Comparison of ENCODE assay signal across 20 cellular contexts in genomic region chr19:48862827-48863226, GRCh38. TPM values are rescaled to one million over a fixed set of nuclear protein-coding genes. Genes with fewer than 3 reads are reported as not detected.
DNase-seq lines count a peak whose midpoint lies in the region; ATAC-seq, FAIRE-seq and TF ChIP-seq lines count a peak whose summit lies in the region.
"Had no signal": no experiment of that assay in that cellular context is flagged by ENCODE, and none has a peak within 500 bp of the region (broad histone marks: within the 10 kb centered on the region; RNA-seq: fewer than 3 reads in every experiment).

No MANE protein-coding gene starts in this region.

- no peak for TF ChIP-seq EP300 in GM12878 (IDR thresholded peaks at IDR 0.05; ENCODE audit: borderline replicate concordance in 1 of 2, control insufficient read depth in 1 of 2, low read depth in 2 of 2, low read length in 2 of 2)

- no peak overlapping the region for H3K9ac ChIP-seq in GM12878 (ENCODE audit: control insufficient read depth, insufficient read depth, low read length)
- no peak overlapping the region for H3K9ac ChIP-seq in neural progenitor cell

- H3K4me3 ChIP-seq in GM23338 (no peak overlapping the region), GM12878 (no peak overlapping the region), neural progenitor cell (no peak overlapping the region)
- H3K4me3 ChIP-seq: HAP-1 had no signal

- no peak for ATAC-seq in GM23338
- ATAC-seq in GM12878: no peak

- H3K4me1 ChIP-seq in GM23338 (ENCODE audit: insufficient read depth) (peaks cover 8% of the 10 kb centered on the region; the same call in 1 of the 2 replicates), GM12878 (ENCODE audit: control insufficient read depth, insufficient read depth, low read length) (peaks cover 21% of the 10 kb centered on the region), neural progenitor cell (peaks cover 14% of the 10 kb centered on the region)

- DNase-seq in NCI-H82 (lab: John Stamatoyannopoulos, UW) (peak; percentile 42), NCI-H82 treated with DMSO at 0.1 percent for 48 hours (lab: John Stamatoyannopoulos, UW; ENCODE audit: unreplicated experiment) (no peak), GM23338 (ENCODE audit: low spot score) (no peak), GM12878 (ENCODE audit: low read depth, low spot score) (no peak), neural progenitor cell (ENCODE audit: low spot score) (no peak), AG08395 (ENCODE audit: low spot score) (no peak), SHP77 treated with DMSO at 0.1 percent for 48 hours (lab: John Stamatoyannopoulos, UW) (no peak)
- no peak for DNase-seq in stimulated activated CD4-positive, alpha-beta T cell treated with anti-CD3 and anti-CD28 coated beads, Interleukin-12 subunit alpha, Interleukin-12 subunit beta, amount 100 ng/mL, for 4 hours
- DNase-seq: ACHN; AML-193; Caco-2; CD4-positive, alpha-beta T cell; GDM1; KG1 had no signal

- H3K27me3 ChIP-seq in GM23338 (ENCODE audit: insufficient read depth) (no peaks in the 10 kb centered on the region), GM12878 (replicated peaks in 1 of 2; ENCODE audit: control insufficient read depth in 2 of 2, insufficient read depth in 2 of 2, low read length in 1 of 2) (no peaks in the 10 kb centered on the region), neural progenitor cell (no peaks in the 10 kb centered on the region)

- H3K36me3 Mint-ChIP-seq in GM23338 (ENCODE audit: low read depth) (peaks cover 22% of the 10 kb centered on the region), neural progenitor cell (peaks cover 30% of the 10 kb centered on the region)

- no peak overlapping the region for H3K4me3 Mint-ChIP-seq in GM23338
- no peak overlapping the region for H3K4me3 Mint-ChIP-seq in neural progenitor cell
- H3K4me3 Mint-ChIP-seq: CD4-positive, alpha-beta T cell had no signal

- POLR2A ChIA-PET in GM12878 (lab: Charles Lee): interaction anchor here (0.7 to 1.5 kb wide), 2 partner anchors 24 to 103 kb away, joined by 4 to 7 read pairs; no protein-coding TSS in a partner anchor

- BruUV-seq in GM12878 (replicated peaks; lab: Mats Ljungman, UMichigan): no TSS peak

- TF ChIP-seq RAD21 in GM12878 (IDR thresholded peaks at IDR 0.05; ENCODE audit: insufficient read depth, low read depth, low read length): no peak

- H2AFZ ChIP-seq in GM23338: no peak overlapping the region
- peak overlapping the region; percentile 12; the same call in 1 of the 2 replicates for H2AFZ ChIP-seq in GM12878 (ENCODE audit: control insufficient read depth, low read depth, low read length)
- H2AFZ ChIP-seq in neural progenitor cell (replicated peaks): no peak overlapping the region

- no peak for TF ChIP-seq CTCF in GM23338 (conservative IDR thresholded peaks at IDR 0.05; ENCODE audit: low read depth in 2 of 2)
- TF ChIP-seq CTCF in GM12878 (IDR thresholded peaks at IDR 0.05 in 2 of 3, conservative IDR thresholded peaks at IDR 0.05 in 1 of 3; ENCODE audit: control insufficient read depth in 2 of 3, extremely low read depth in 1 of 3, insufficient read depth in 1 of 3, low read depth in 3 of 3, low read length in 3 of 3): no peak
- TF ChIP-seq CTCF in neural progenitor cell (IDR thresholded peaks at IDR 0.05): no peak

- RAD21 ChIA-PET in GM12878 (lab: Charles Lee; ENCODE audit: unreplicated experiment): interaction anchor here (1.1 kb wide), 1 partner anchor 15 kb away, joined by 3 read pairs; no protein-coding TSS in a partner anchor

- SMC1A ChIA-PET in GM12878 (lab: Charles Lee; ENCODE audit: uncharacterized antibody, unreplicated experiment): no interaction called here

- TF ChIP-seq POLR2A in GM12878 (IDR thresholded peaks at IDR 0.05; ENCODE audit: low read depth, low read length): no peak

- intact Hi-C loops in GM12878 (cut with micrococcal nuclease; ENCODE audit: unreplicated experiment): no loop called here

- no peaks in the 10 kb centered on the region for H3K9me3 Mint-ChIP-seq in GM23338
- H3K9me3 Mint-ChIP-seq in neural progenitor cell: peaks cover 3% of the 10 kb centered on the region
- H3K9me3 Mint-ChIP-seq: CD4-positive, alpha-beta T cell had no signal

- FAIRE-seq in GM12878 (lab: Jason Lieb, UNC): peak; percentile 49
- FAIRE-seq: A204.1, D721Med had no signal

- H3F3A ChIP-seq in GM23338 (replicated peaks; ENCODE audit: low read depth) (no peaks in the 10 kb centered on the region), neural progenitor cell (ENCODE audit: low read depth) (peaks cover 3% of the 10 kb centered on the region)

- WGBS in GM12878 (ENCODE audit: insufficient coverage, insufficient replicate concordance, low lambda C conversion rate, missing lambda C conversion rate): 70% methylated on average over 7 of the region's 7 CpGs

- CTCF ChIA-PET in GM12878 (lab: Yijun Ruan, JAX): interaction anchor here (0.9 kb wide), 1 partner anchor 23 kb away, joined by 3 read pairs; no protein-coding TSS in a partner anchor

- H4K20me1 ChIP-seq in GM23338 (replicated peaks; ENCODE audit: insufficient read depth) (no peaks in the 10 kb centered on the region), GM12878 (ENCODE audit: control insufficient read depth, insufficient read depth) (no peaks in the 10 kb centered on the region), neural progenitor cell (ENCODE audit: low read depth) (no peaks in the 10 kb centered on the region)

- H3K9me3 ChIP-seq in GM12878 (replicated peaks; ENCODE audit: control insufficient read depth, insufficient read depth, low read length): no peaks in the 10 kb centered on the region
- no peaks in the 10 kb centered on the region for H3K9me3 ChIP-seq in neural progenitor cell (ENCODE audit: low read depth)
- H3K9me3 ChIP-seq: Caco-2, HAP-1 had no signal

- peaks cover 17% of the 10 kb centered on the region for H3K4me1 Mint-ChIP-seq in GM23338
- H3K4me1 Mint-ChIP-seq in neural progenitor cell: peaks cover 38% of the 10 kb centered on the region

- no peak overlapping the region for H3K27ac Mint-ChIP-seq in GM23338
- H3K27ac Mint-ChIP-seq in neural progenitor cell: peak overlapping the region; percentile 19
- H3K27ac Mint-ChIP-seq: CD4-positive, alpha-beta T cell had no signal

- H3K36me3 ChIP-seq in GM23338 (ENCODE audit: insufficient read depth) (no peaks in the 10 kb centered on the region; the same call in 1 of the 2 replicates), GM12878 (ENCODE audit: control insufficient read depth in 2 of 2, insufficient read depth in 2 of 2, low read length in 1 of 2) (no peaks in the 10 kb centered on the region), neural progenitor cell (no peaks in the 10 kb centered on the region)
- H3K36me3 ChIP-seq: HAP-1 had no signal

- H3K4me2 ChIP-seq in GM23338 (no peak overlapping the region), GM12878 (ENCODE audit: control insufficient read depth, insufficient read depth) (no peak overlapping the region), neural progenitor cell (no peak overlapping the region)

- H3K27ac ChIP-seq in GM23338 (ENCODE audit: low read depth) (0 out of 2 replicates have a peak overlapping the region, but pooled peaks have one; percentile 59), GM12878 (ENCODE audit: control insufficient read depth, insufficient read depth) (no peak overlapping the region), neural progenitor cell (no peak overlapping the region)
- H3K27ac ChIP-seq: C4-2B had no signal

- H3K79me2 ChIP-seq in GM23338 (replicated peaks; ENCODE audit: insufficient read depth): no peaks in the 10 kb centered on the region
- H3K79me2 ChIP-seq in GM12878 (ENCODE audit: control insufficient read depth, insufficient read depth, low read length): no peaks in the 10 kb centered on the region
- H3K79me2 ChIP-seq in neural progenitor cell (ENCODE audit: low read depth): no peaks in the 10 kb centered on the region

- peaks cover 12% of the 10 kb centered on the region for H3K27me3 Mint-ChIP-seq in GM23338 (ENCODE audit: insufficient read depth, low read depth, poor library complexity)
- H3K27me3 Mint-ChIP-seq in neural progenitor cell (ENCODE audit: insufficient read depth, low read depth): peaks cover 5% of the 10 kb centered on the region
- H3K27me3 Mint-ChIP-seq: CD4-positive, alpha-beta T cell had no signal

- in situ Hi-C loops in GM12878 (cut with MboI): no loop called here

- no peaks in the 10 kb centered on the region for H3K9me2 ChIP-seq in GM23338 (ENCODE audit: insufficient read depth)

RNA-seq across cellular contexts. Expression of gene PLEKHA4, which starts 5.6 kb away (rescaled TPM):
- 12.3 and 15.1 TPM in 2 replicates for total RNA-seq in GM23338 (2014; rRNA removed; shearing (Covaris generic))
- 10.9 and 12.2 TPM in 2 replicates for polyA plus RNA-seq in GM23338 (2016; fragmentation: Nextera tagmentation; extraction: Ambion mirVana)
- 1.8 and 2.3 TPM in 2 replicates for total RNA-seq in GM12878 (2013; cell fraction: nucleolus; rRNA removed)
- total RNA-seq in GM12878 (2014; rRNA removed): 5.0 and 7.5 TPM in 2 replicates
- total RNA-seq in GM12878 (2014; rRNA removed; fragmentation: Illumina TruSeq; extraction: Trizol): 3.1 and 3.3 TPM in 2 replicates
- 6.5 and 7.1 TPM in 2 replicates for total RNA-seq in GM12878 (2021)
- 4.3 TPM for polyA plus RNA-seq in GM12878 (2011; ENCODE audit: low read depth)
- 1.9 and 2.3 TPM in 2 replicates for polyA plus RNA-seq in GM12878 (2011; rRNA removed)
- polyA plus RNA-seq in GM12878 (2011; cell fraction: cytosol; rRNA removed): 2.1 and 2.8 TPM in 2 replicates
- 1.7 and 3.2 TPM in 2 replicates for polyA plus RNA-seq in GM12878 (2011; cell fraction: nucleus; rRNA removed)
- polyA plus RNA-seq in GM12878 (2012): 13.4 and 14.8 TPM in 2 replicates
- polyA plus RNA-seq in GM12878 (2014; fragmentation: Illumina TruSeq; extraction: Trizol): 1.5 and 3.5 TPM in 2 replicates
- polyA plus RNA-seq in GM12878 (2014; fragmentation: Nextera tagmentation; extraction: Ambion mirVana): under 1 TPM in 1 of 2 experiments, not detected in 1; 0.13 TPM
- polyA plus RNA-seq in GM12878 (2014; rRNA removed): 5.4 and 6.4 TPM in 2 replicates
- polyA plus RNA-seq in GM12878 (2016; fragmentation: Nextera tagmentation; extraction: Ambion mirVana): 10 to 100 TPM in 1 of 2 experiments, 1 to 10 TPM in 1; 7.8 to 10.0 TPM
- polyA minus RNA-seq in GM12878 (2011; rRNA and poly(A)+ RNA removed): 0.66 and 0.82 TPM in 2 replicates
- polyA minus RNA-seq in GM12878 (2011; cell fraction: cytosol; rRNA and poly(A)+ RNA removed): 1.4 TPM in 1 of 2 replicates, not detected in the other
- polyA minus RNA-seq in GM12878 (2011; cell fraction: nucleus; rRNA and poly(A)+ RNA removed): 0.36 and 1.4 TPM in 2 replicates
- total RNA-seq in neural progenitor cell (ENCODE audit: low replicate concordance): 6.2 and 6.3 TPM in 2 replicates

RNA-seq across cellular contexts. Expression of gene PPP1R15A, which starts 9.4 kb away (rescaled TPM):
- total RNA-seq in GM23338 (2014; rRNA removed; shearing (Covaris generic)): 14.5 and 15.8 TPM in 2 replicates
- polyA plus RNA-seq in GM23338 (2016; fragmentation: Nextera tagmentation; extraction: Ambion mirVana) (14.0 and 14.4 TPM in 2 replicates), GM12878 (2011; rRNA removed) (18.6 and 19.1 TPM in 2 replicates), GM12878 (2014; fragmentation: Illumina TruSeq; extraction: Trizol) (28.0 and 29.9 TPM in 2 replicates), GM12878 (2014; fragmentation: Nextera tagmentation; extraction: Ambion mirVana) (under 1 TPM; 0.68 to 0.90 TPM), GM12878 (2014; rRNA removed) (28.5 and 29.0 TPM in 2 replicates), GM12878 (2016; fragmentation: Nextera tagmentation; extraction: Ambion mirVana) (10 to 100 TPM; 44.1 to 50.8 TPM)
- total RNA-seq in GM12878 (2013; cell fraction: nucleolus; rRNA removed): 90.5 and 94.5 TPM in 2 replicates
- total RNA-seq in GM12878 (2014; rRNA removed) (23.9 and 26.3 TPM in 2 replicates), GM12878 (2014; rRNA removed; fragmentation: Illumina TruSeq; extraction: Trizol) (21.0 and 22.2 TPM in 2 replicates), GM12878 (2021) (30.0 and 30.6 TPM in 2 replicates), neural progenitor cell (ENCODE audit: low replicate concordance) (10.6 and 19.1 TPM in 2 replicates)
- 32.8 TPM for polyA plus RNA-seq in GM12878 (2011; ENCODE audit: low read depth)
- 16.9 and 21.8 TPM in 2 replicates for polyA plus RNA-seq in GM12878 (2011; cell fraction: cytosol; rRNA removed)
- 34.4 and 42.1 TPM in 2 replicates for polyA plus RNA-seq in GM12878 (2011; cell fraction: nucleus; rRNA removed)
- polyA plus RNA-seq in GM12878 (2012): 64.8 and 69.0 TPM in 2 replicates
- 11.3 and 16.8 TPM in 2 replicates for polyA minus RNA-seq in GM12878 (2011; rRNA and poly(A)+ RNA removed)
- polyA minus RNA-seq in GM12878 (2011; cell fraction: cytosol; rRNA and poly(A)+ RNA removed): 7.4 and 12.2 TPM in 2 replicates
- polyA minus RNA-seq in GM12878 (2011; cell fraction: nucleus; rRNA and poly(A)+ RNA removed): 19.8 and 24.3 TPM in 2 replicates

RNA-seq across cellular contexts. Expression of gene HSD17B14, which starts 26.5 kb away (rescaled TPM):
- 5.0 and 8.4 TPM in 2 replicates for total RNA-seq in GM23338 (2014; rRNA removed; shearing (Covaris generic))
- 11.6 and 11.7 TPM in 2 replicates for polyA plus RNA-seq in GM23338 (2016; fragmentation: Nextera tagmentation; extraction: Ambion mirVana)
- total RNA-seq in GM12878 (2013; cell fraction: nucleolus; rRNA removed): 7.2 and 8.7 TPM in 2 replicates
- 0.28 and 0.98 TPM in 2 replicates for total RNA-seq in GM12878 (2014; rRNA removed)
- 0.36 and 0.46 TPM in 2 replicates for total RNA-seq in GM12878 (2014; rRNA removed; fragmentation: Illumina TruSeq; extraction: Trizol)
- 1.4 TPM in 2 replicates for total RNA-seq in GM12878 (2021)
- polyA plus RNA-seq in GM12878 (2011; ENCODE audit: low read depth): 3.9 TPM
- polyA plus RNA-seq in GM12878 (2011; rRNA removed): 1.6 and 4.1 TPM in 2 replicates
- polyA plus RNA-seq in GM12878 (2011; cell fraction: cytosol; rRNA removed): 5.3 and 6.6 TPM in 2 replicates
- polyA plus RNA-seq in GM12878 (2011; cell fraction: nucleus; rRNA removed): 4.7 and 7.2 TPM in 2 replicates
- 7.3 and 8.0 TPM in 2 replicates for polyA plus RNA-seq in GM12878 (2012)
- polyA plus RNA-seq in GM12878 (2014; fragmentation: Illumina TruSeq; extraction: Trizol): 0.31 TPM in 1 of 2 replicates, not detected in the other
- under 1 TPM; 0.21 to 0.26 TPM for polyA plus RNA-seq in GM12878 (2014; fragmentation: Nextera tagmentation; extraction: Ambion mirVana)
- polyA plus RNA-seq in GM12878 (2014; rRNA removed): 1.4 and 2.1 TPM in 2 replicates
- 1 to 10 TPM in 1 of 2 experiments, under 1 TPM in 1; 0.87 to 1.3 TPM for polyA plus RNA-seq in GM12878 (2016; fragmentation: Nextera tagmentation; extraction: Ambion mirVana)
- polyA minus RNA-seq in GM12878 (2011; rRNA and poly(A)+ RNA removed): 0.73 and 2.9 TPM in 2 replicates
- polyA minus RNA-seq in GM12878 (2011; cell fraction: cytosol; rRNA and poly(A)+ RNA removed): not detected in 2 replicates
- 0.97 and 1.1 TPM in 2 replicates for polyA minus RNA-seq in GM12878 (2011; cell fraction: nucleus; rRNA and poly(A)+ RNA removed)
- total RNA-seq in neural progenitor cell (ENCODE audit: low replicate concordance): 11.2 and 27.6 TPM in 2 replicates
- total RNA-seq: H4, HT-29 had no signal

RNA-seq across cellular contexts. Expression of gene TULP2, which starts 35.7 kb away (rescaled TPM):
- 0.12 and 0.42 TPM in 2 replicates for total RNA-seq in GM23338 (2014; rRNA removed; shearing (Covaris generic))
- polyA plus RNA-seq in GM23338 (2016; fragmentation: Nextera tagmentation; extraction: Ambion mirVana) (1.1 and 1.9 TPM in 2 replicates), GM12878 (2011; rRNA removed) (0.26 and 0.45 TPM in 2 replicates), GM12878 (2014; fragmentation: Illumina TruSeq; extraction: Trizol) (0.31 and 0.57 TPM in 2 replicates), GM12878 (2014; fragmentation: Nextera tagmentation; extraction: Ambion mirVana) (under 1 TPM in 1 of 2 experiments, not detected in 1; 0.62 TPM), GM12878 (2014; rRNA removed) (0.69 and 1.5 TPM in 2 replicates), GM12878 (2016; fragmentation: Nextera tagmentation; extraction: Ambion mirVana) (under 1 TPM; 0.17 to 0.18 TPM)
- 0.64 and 1.1 TPM in 2 replicates for total RNA-seq in GM12878 (2013; cell fraction: nucleolus; rRNA removed)
- total RNA-seq in GM12878 (2014; rRNA removed) (0.49 and 0.56 TPM in 2 replicates), GM12878 (2014; rRNA removed; fragmentation: Illumina TruSeq; extraction: Trizol) (0.14 and 0.22 TPM in 2 replicates), GM12878 (2021) (0.82 and 1.2 TPM in 2 replicates), neural progenitor cell (ENCODE audit: low replicate concordance) (0.26 and 0.40 TPM in 2 replicates)
- 0.28 TPM for polyA plus RNA-seq in GM12878 (2011; ENCODE audit: low read depth)
- 0.28 and 0.51 TPM in 2 replicates for polyA plus RNA-seq in GM12878 (2011; cell fraction: cytosol; rRNA removed)
- polyA plus RNA-seq in GM12878 (2011; cell fraction: nucleus; rRNA removed): 0.19 and 0.40 TPM in 2 replicates
- 0.70 and 0.84 TPM in 2 replicates for polyA plus RNA-seq in GM12878 (2012)
- 0.15 and 0.52 TPM in 2 replicates for polyA minus RNA-seq in GM12878 (2011; rRNA and poly(A)+ RNA removed)
- polyA minus RNA-seq in GM12878 (2011; cell fraction: cytosol; rRNA and poly(A)+ RNA removed): not detected in 2 replicates
- polyA minus RNA-seq in GM12878 (2011; cell fraction: nucleus; rRNA and poly(A)+ RNA removed): 0.12 TPM in 1 of 2 replicates, not detected in the other
- total RNA-seq: CD4-positive, alpha-beta T cell; H4; HT-29 had no signal

RNA-seq across cellular contexts. Expression of gene NUCB1, which starts 37.3 kb away (rescaled TPM):
- total RNA-seq in GM23338 (2014; rRNA removed; shearing (Covaris generic)): 142 and 163 TPM in 2 replicates
- polyA plus RNA-seq in GM23338 (2016; fragmentation: Nextera tagmentation; extraction: Ambion mirVana) (57.1 and 64.9 TPM in 2 replicates), GM12878 (2011; rRNA removed) (19.3 and 40.3 TPM in 2 replicates), GM12878 (2014; fragmentation: Illumina TruSeq; extraction: Trizol) (13.9 and 32.5 TPM in 2 replicates), GM12878 (2014; fragmentation: Nextera tagmentation; extraction: Ambion mirVana) (1 to 10 TPM; 1.8 to 3.2 TPM), GM12878 (2014; rRNA removed) (77.7 and 94.2 TPM in 2 replicates), GM12878 (2016; fragmentation: Nextera tagmentation; extraction: Ambion mirVana) (100 to 1,000 TPM; 112 TPM)
- 118 and 121 TPM in 2 replicates for total RNA-seq in GM12878 (2013; cell fraction: nucleolus; rRNA removed)
- total RNA-seq in GM12878 (2014; rRNA removed) (41.8 and 48.6 TPM in 2 replicates), GM12878 (2014; rRNA removed; fragmentation: Illumina TruSeq; extraction: Trizol) (31.7 and 33.0 TPM in 2 replicates), GM12878 (2021) (80.2 and 82.4 TPM in 2 replicates), neural progenitor cell (ENCODE audit: low replicate concordance) (73.5 and 158 TPM in 2 replicates)
- polyA plus RNA-seq in GM12878 (2011; ENCODE audit: low read depth): 41.2 TPM
- polyA plus RNA-seq in GM12878 (2011; cell fraction: cytosol; rRNA removed): 53.1 and 63.0 TPM in 2 replicates
- 77.6 and 86.5 TPM in 2 replicates for polyA plus RNA-seq in GM12878 (2011; cell fraction: nucleus; rRNA removed)
- 97.8 and 107 TPM in 2 replicates for polyA plus RNA-seq in GM12878 (2012)
- 14.6 and 32.7 TPM in 2 replicates for polyA minus RNA-seq in GM12878 (2011; rRNA and poly(A)+ RNA removed)
- 16.6 and 18.4 TPM in 2 replicates for polyA minus RNA-seq in GM12878 (2011; cell fraction: cytosol; rRNA and poly(A)+ RNA removed)
- 15.7 and 20.2 TPM in 2 replicates for polyA minus RNA-seq in GM12878 (2011; cell fraction: nucleus; rRNA and poly(A)+ RNA removed)
